In genomic region chr5:7872517-7873149, GRCh38 we compare ENCODE assay signal across 1 cellular context.
TF ChIP-seq lines count a peak whose summit lies in the region.

No MANE protein-coding gene starts in this region.

TF ChIP-seq in WTC11, 78 proteins besides CTCF, POLR2A, EP300 and RAD21 (continued from another document):
- TF ChIP-seq ERG (CRISPR knock-in tag; IDR thresholded peaks at IDR 0.05) (no peak), ZNF423 (CRISPR knock-in tag; IDR thresholded peaks at IDR 0.05) (no peak), PRRX2 (CRISPR knock-in tag; IDR thresholded peaks at IDR 0.05) (no peak), JAZF1 (CRISPR knock-in tag; IDR thresholded peaks at IDR 0.05) (no peak), OVOL2 (CRISPR knock-in tag; IDR thresholded peaks at IDR 0.05; ENCODE audit: borderline replicate concordance) (no peak), NR1H2 (CRISPR knock-in tag; IDR thresholded peaks at IDR 0.05) (no peak), PRDM15 (CRISPR knock-in tag; IDR thresholded peaks at IDR 0.05) (no peak), CREB1 (CRISPR knock-in tag; IDR thresholded peaks at IDR 0.05) (no peak), ZNF671 (CRISPR knock-in tag; IDR thresholded peaks at IDR 0.05) (no peak), ELF4 (CRISPR knock-in tag; IDR thresholded peaks at IDR 0.05; ENCODE audit: low read depth) (no peak)
